In genomic region chr1:146472192-146472861, GRCh38 we compare ENCODE assay signal across 8 cellular contexts.
DNase-seq lines count a peak whose midpoint lies in the region; ATAC-seq and TF ChIP-seq lines count a peak whose summit lies in the region.
"Not testable (repeated sequence)": the region's sequence is repeated elsewhere in the genome, so short reads cannot be mapped to it uniquely, and the experiment has no call there.

No MANE protein-coding gene starts in this region.

- TF ChIP-seq CTCF in AG09309 (IDR thresholded peaks at IDR 0.05; ENCODE audit: control insufficient read depth, insufficient read depth, low read depth, low read length, missing control alignments); Peyer's patch (IDR thresholded peaks at IDR 0.05): not testable (repeated sequence)

- not testable (repeated sequence) for H3K9me2 ChIP-seq in Karpas-422 (replicated peaks; ENCODE audit: insufficient read depth, low read length)

- not testable (repeated sequence) for H3K4me1 ChIP-seq in Karpas-422 (ENCODE audit: low read length); Peyer's patch; effector memory CD4-positive, alpha-beta T cell (ENCODE audit: control insufficient read depth, insufficient read depth, low read length, poor library complexity, severe bottlenecking)

- TF ChIP-seq POLR2A in Peyer's patch (IDR thresholded peaks at IDR 0.05): not testable (repeated sequence)

- H3K4me2 ChIP-seq in Karpas-422 (ENCODE audit: low read depth, low read length, poor library complexity, severe bottlenecking): peak overlapping the region; percentile 47

- H3K4me3 ChIP-seq in AG09309 (ENCODE audit: control insufficient read depth, low read depth, low read length): peak overlapping the region; percentile 40
- not testable (repeated sequence) for H3K4me3 ChIP-seq in Karpas-422 (ENCODE audit: low read length)
- peak overlapping the region; percentile 40 to 57 (median 46) for H3K4me3 ChIP-seq in Peyer's patch
- peak overlapping the region; percentile 39 for H3K4me3 ChIP-seq in effector memory CD4-positive, alpha-beta T cell (ENCODE audit: insufficient read depth, low read depth, low read length, poor library complexity, severe bottlenecking)

- not testable (repeated sequence) for H3K27ac ChIP-seq in Karpas-422 (ENCODE audit: low read length)
- peak overlapping the region in 1 of 4 donors; percentile 55 for H3K27ac ChIP-seq in Peyer's patch
- H3K27ac ChIP-seq in effector memory CD4-positive, alpha-beta T cell (ENCODE audit: insufficient read depth, low read length, poor library complexity, severe bottlenecking): peak overlapping the region; percentile 13

- H3K9ac ChIP-seq in Karpas-422 (ENCODE audit: low read length): not testable (repeated sequence)

- H3K79me2 ChIP-seq in Karpas-422 (ENCODE audit: low read length): not testable (repeated sequence)

- H3K9me3 ChIP-seq in Karpas-422 (ENCODE audit: low read length); Peyer's patch; effector memory CD4-positive, alpha-beta T cell (ENCODE audit: control insufficient read depth, low read length): not testable (repeated sequence)

- H4K20me1 ChIP-seq in Karpas-422 (ENCODE audit: insufficient read depth, low read depth, low read length): not testable (repeated sequence)

- not testable (repeated sequence) for DNase-seq in AG09309 (ENCODE audit: low read depth)
- DNase-seq in Karpas-422 (peak; percentile 69), Peyer's patch (peak; percentile 64 to 89 (median 74)), activated T-cell treated with anti-CD3 and anti-CD28 coated beads for 1 hour (ENCODE audit: low read depth) (peak; percentile 70), lung microvascular endothelial cell (ENCODE audit: low read depth in 2 of 2) (peak; percentile 16 to 56)
- peak; percentile 39 to 55 (median 54) for DNase-seq in effector memory CD4-positive, alpha-beta T cell
- DNase-seq in stimulated activated CD4-positive, alpha-beta T cell treated with anti-CD3 and anti-CD28 coated beads, Interleukin-2, amount 100 ng/mL, for 24 hours: peak; percentile 77 to 83

- not testable (repeated sequence) for H3K27me3 ChIP-seq in Karpas-422 (ENCODE audit: low read length); Peyer's patch; effector memory CD4-positive, alpha-beta T cell (replicated peaks; ENCODE audit: control insufficient read depth, insufficient read depth, low read length, poor library complexity, severe bottlenecking)

- not testable (repeated sequence) for H2AFZ ChIP-seq in Karpas-422 (ENCODE audit: low read length)

- H3K36me3 ChIP-seq in Karpas-422 (ENCODE audit: insufficient read depth, low read length); Peyer's patch; effector memory CD4-positive, alpha-beta T cell (ENCODE audit: control insufficient read depth, insufficient read depth, low read length): not testable (repeated sequence)

- ATAC-seq in GM21515 (IDR thresholded peaks at IDR 0.05; ENCODE audit: unreplicated experiment): peak; percentile 78
